15 cellular contexts compared by ENCODE assay signal in genomic region chr9:79661926-79662552, GRCh38.
DNase-seq lines count a peak whose midpoint lies in the region; ATAC-seq and TF ChIP-seq lines count a peak whose summit lies in the region.
"Had no signal": no experiment of that assay in that cellular context is flagged by ENCODE, and none has a peak within 500 bp of the region (broad histone marks: within the 10 kb centered on the region; RNA-seq: fewer than 3 reads in every experiment).

No MANE protein-coding gene starts in this region.

- peak overlapping the region; percentile 50 for H3K27ac ChIP-seq in smooth muscle cell (ENCODE audit: low read depth)
- H3K27ac ChIP-seq in gastroesophageal sphincter, result no peak overlapping the region
- H3K27ac ChIP-seq: A549, vagina had no signal

- H2AFZ ChIP-seq in smooth muscle cell (ENCODE audit: low read depth), result no peak overlapping the region

- H3K9me3 ChIP-seq in smooth muscle cell (replicated peaks; ENCODE audit: low read depth) (no peaks in the 10 kb centered on the region), gastroesophageal sphincter (no peaks in the 10 kb centered on the region)
- H3K9me3 ChIP-seq: A549, vagina had no signal

- no peak for DNase-seq in activated T-cell treated with anti-CD3 and anti-CD28 coated beads, Interleukin-2, amount 50 U/mL, for 72 hours
- DNase-seq in activated T-cell treated with anti-CD3 and anti-CD28 coated beads, Interleukin-2, amount 50 U/mL, for 4 hours, result no peak
- DNase-seq in left kidney (ENCODE audit: low read depth, low spot score) (peak; percentile 22), smooth muscle cell (lab: John Stamatoyannopoulos, UW; ENCODE audit: unreplicated experiment) (no peak), GOT3 (lab: John Stamatoyannopoulos, UW) (no peak), head of caudate nucleus (no peak)
- DNase-seq: activated CD4-positive, alpha-beta T cell treated with anti-CD3 and anti-CD28 coated beads, Interleukin-2, amount 50 U/mL, for 48 hours; midbrain; NCI-H2107; SHP77 treated with DMSO at 0.1 percent for 48 hours had no signal

- H3K27me3 Mint-ChIP-seq in activated T-cell treated with anti-CD3 and anti-CD28 coated beads, Interleukin-2, amount 50 U/mL, for 72 hours (ENCODE audit: low read depth), result no peaks in the 10 kb centered on the region
- no peaks in the 10 kb centered on the region for H3K27me3 Mint-ChIP-seq in activated T-cell treated with anti-CD3 and anti-CD28 coated beads, Interleukin-2, amount 50 U/mL, for 4 hours (ENCODE audit: low read depth)
- no peaks in the 10 kb centered on the region for H3K27me3 Mint-ChIP-seq in activated T-helper 17 cell treated with anti-CD3 and anti-CD28 coated beads, Interleukin-2, amount 50 U/mL, for 72 hours

- TF ChIP-seq EP300 in gastroesophageal sphincter (IDR thresholded peaks at IDR 0.05), result no peak

- no peaks in the 10 kb centered on the region for H3K36me3 ChIP-seq in smooth muscle cell (ENCODE audit: low read depth)
- peaks cover 0 to 3% of the 10 kb centered on the region in 2 donors for H3K36me3 ChIP-seq in gastroesophageal sphincter
- H3K36me3 ChIP-seq: vagina had no signal

- no peak for TF ChIP-seq CTCF in smooth muscle cell (IDR thresholded peaks at IDR 0.05; ENCODE audit: borderline replicate concordance, insufficient read depth, poor library complexity, severe bottlenecking)
- no peak for TF ChIP-seq CTCF in gastroesophageal sphincter (IDR thresholded peaks at IDR 0.05)

- TF ChIP-seq POLR2A in gastroesophageal sphincter (IDR thresholded peaks at IDR 0.05), result no peak

- ATAC-seq in activated T-cell treated with anti-CD3 and anti-CD28 coated beads, Interleukin-2, amount 50 U/mL, for 72 hours (replicated peaks in 1 of 2), result no peak
- no peak for ATAC-seq in activated T-cell treated with anti-CD3 and anti-CD28 coated beads, Interleukin-2, amount 50 U/mL, for 4 hours
- no peak for ATAC-seq in activated T-helper 17 cell treated with anti-CD3 and anti-CD28 coated beads, Interleukin-2, amount 50 U/mL, for 72 hours (replicated peaks)
- ATAC-seq in gastroesophageal sphincter, result no peak
- ATAC-seq: A549 had no signal

- peaks cover 4% of the 10 kb centered on the region for H3K79me2 ChIP-seq in smooth muscle cell (ENCODE audit: low read depth)

- H3K36me3 Mint-ChIP-seq in activated T-cell treated with anti-CD3 and anti-CD28 coated beads, Interleukin-2, amount 50 U/mL, for 72 hours (ENCODE audit: insufficient read depth in 2 of 2), result peaks cover 0 to 1% of the 10 kb centered on the region in 2 donors
- peaks cover 18% of the 10 kb centered on the region for H3K36me3 Mint-ChIP-seq in activated T-cell treated with anti-CD3 and anti-CD28 coated beads, Interleukin-2, amount 50 U/mL, for 4 hours (ENCODE audit: insufficient read depth)
- H3K36me3 Mint-ChIP-seq in activated T-helper 17 cell treated with anti-CD3 and anti-CD28 coated beads, Interleukin-2, amount 50 U/mL, for 72 hours (ENCODE audit: low read depth), result peaks cover 24% of the 10 kb centered on the region

- H3K4me1 Mint-ChIP-seq in activated T-cell treated with anti-CD3 and anti-CD28 coated beads, Interleukin-2, amount 50 U/mL, for 72 hours (ENCODE audit: low read depth), result peaks cover 31% of the 10 kb centered on the region
- peaks cover 37% of the 10 kb centered on the region for H3K4me1 Mint-ChIP-seq in activated T-cell treated with anti-CD3 and anti-CD28 coated beads, Interleukin-2, amount 50 U/mL, for 4 hours (ENCODE audit: low read depth)
- H3K4me1 Mint-ChIP-seq in activated T-helper 17 cell treated with anti-CD3 and anti-CD28 coated beads, Interleukin-2, amount 50 U/mL, for 72 hours, result peaks cover 23% of the 10 kb centered on the region

- H3K9me3 Mint-ChIP-seq in activated T-cell treated with anti-CD3 and anti-CD28 coated beads, Interleukin-2, amount 50 U/mL, for 72 hours, result no peaks in the 10 kb centered on the region
- H3K9me3 Mint-ChIP-seq in activated T-cell treated with anti-CD3 and anti-CD28 coated beads, Interleukin-2, amount 50 U/mL, for 4 hours, result no peaks in the 10 kb centered on the region
- H3K9me3 Mint-ChIP-seq in activated T-helper 17 cell treated with anti-CD3 and anti-CD28 coated beads, Interleukin-2, amount 50 U/mL, for 72 hours, result no peaks in the 10 kb centered on the region
- H3K9me3 Mint-ChIP-seq: activated T-helper 1 cell treated with anti-CD3 and anti-CD28 coated beads, Interleukin-12 subunit alpha, Interleukin-12 subunit beta, Interleukin-2, Interleukin-4 antibody, amounts not matched to agents 30 ng/mL and 10 ng/mL and 1 ng/mL, durations not matched to agents 14 hours and 24 hours and 36 hours had no signal

- peak overlapping the region; percentile 20 for H3K9ac ChIP-seq in smooth muscle cell (ENCODE audit: low read depth)

- H3F3A ChIP-seq in smooth muscle cell (ENCODE audit: low read depth), result peaks cover 3% of the 10 kb centered on the region

- H3K4me3 Mint-ChIP-seq in activated T-cell treated with anti-CD3 and anti-CD28 coated beads, Interleukin-2, amount 50 U/mL, for 72 hours, result no peak overlapping the region
- H3K4me3 Mint-ChIP-seq in activated T-cell treated with anti-CD3 and anti-CD28 coated beads, Interleukin-2, amount 50 U/mL, for 4 hours, result no peak overlapping the region
- peak overlapping the region; percentile 24 for H3K4me3 Mint-ChIP-seq in activated T-helper 17 cell treated with anti-CD3 and anti-CD28 coated beads, Interleukin-2, amount 50 U/mL, for 72 hours
- H3K4me3 Mint-ChIP-seq: activated T-helper 1 cell treated with anti-CD3 and anti-CD28 coated beads, Interleukin-12 subunit alpha, Interleukin-12 subunit beta, Interleukin-2, Interleukin-4 antibody, amounts not matched to agents 30 ng/mL and 10 ng/mL and 1 ng/mL, durations not matched to agents 14 hours and 24 hours and 36 hours had no signal

- H3K4me1 ChIP-seq in smooth muscle cell (ENCODE audit: low read depth), result peaks cover 67% of the 10 kb centered on the region
- peaks cover 3 to 46% (median 10%) of the 10 kb centered on the region in 3 donors for H3K4me1 ChIP-seq in gastroesophageal sphincter

- 75% methylated on average over 5 of the region's 5 CpGs for WGBS in smooth muscle cell (ENCODE audit: low lambda C conversion rate)
- whole genome bisulfite sequencing in gastroesophageal sphincter (ENCODE audit: low coverage in 1 of 2), 2 donors, result 55 to 64% methylated on average over 4 to 5 of the region's 5 CpGs

- intact Hi-C loops in head of caudate nucleus (cut with DNase I), result loop anchor here (10.0 kb wide), 1 partner anchor 87 kb away; the partner anchor contains the start of gene TLE4

- peak overlapping the region; percentile 44 for H3K4me2 ChIP-seq in smooth muscle cell
- H3K4me2 ChIP-seq: A549 had no signal

- peak overlapping the region; percentile 25 for H3K27ac Mint-ChIP-seq in activated T-cell treated with anti-CD3 and anti-CD28 coated beads, Interleukin-2, amount 50 U/mL, for 72 hours
- peak overlapping the region; percentile 79 for H3K27ac Mint-ChIP-seq in activated T-helper 17 cell treated with anti-CD3 and anti-CD28 coated beads, Interleukin-2, amount 50 U/mL, for 72 hours

- H4K20me1 ChIP-seq in smooth muscle cell (ENCODE audit: low read depth), result peaks cover 44% of the 10 kb centered on the region

- H3K27me3 ChIP-seq in smooth muscle cell (ENCODE audit: low read depth) (no peaks in the 10 kb centered on the region), gastroesophageal sphincter (no peaks in the 10 kb centered on the region)
- H3K27me3 ChIP-seq: vagina had no signal

- H3K4me3 ChIP-seq in smooth muscle cell, result no peak overlapping the region
- no peak overlapping the region for H3K4me3 ChIP-seq in gastroesophageal sphincter
- H3K4me3 ChIP-seq: A549, vagina had no signal
